Comparison of ENCODE assay signal across 8 cellular contexts in genomic region chr11:129894281-129895125, GRCh38. TPM values are rescaled to one million over a fixed set of nuclear protein-coding genes. Genes with fewer than 3 reads are reported as not detected.
A peak's percentile ranks its signal among the peaks of the same experiment; 100 is the strongest.
DNase-seq lines count a peak whose midpoint lies in the region; ATAC-seq and TF ChIP-seq lines count a peak whose summit lies in the region.

No MANE protein-coding gene starts in this region.

- ATAC-seq in GM19324 (IDR thresholded peaks at IDR 0.05; ENCODE audit: low FRiP score, unreplicated experiment): peak; percentile 19
- peak; percentile 2 for ATAC-seq in activated naive CD8-positive, alpha-beta T cell treated with anti-CD3 and anti-CD28 coated beads, Interleukin-2, amount 50 U/mL, for 24 hours

- peaks cover 26% of the 10 kb centered on the region for H3K36me3 Mint-ChIP-seq in activated naive CD8-positive, alpha-beta T cell treated with anti-CD3 and anti-CD28 coated beads, Interleukin-2, amount 50 U/mL, for 24 hours (ENCODE audit: low read depth)

- DNase-seq in BE2C (no peak), KBM-7 (peak; percentile 44), NCI-H1048 (lab: John Stamatoyannopoulos, UW) (no peak)
- peak; percentile 7 for DNase-seq in activated naive CD8-positive, alpha-beta T cell treated with anti-CD3 and anti-CD28 coated beads, Interleukin-2, amount 50 U/mL, for 24 hours
- DNase-seq in activated CD8-positive, alpha-beta memory T cell treated with anti-CD3 and anti-CD28 coated beads, Interleukin-2, amount 50 U/mL, for 4 hours: no peak

- H3K9me3 Mint-ChIP-seq in activated naive CD8-positive, alpha-beta T cell treated with anti-CD3 and anti-CD28 coated beads, Interleukin-2, amount 50 U/mL, for 24 hours: no peaks in the 10 kb centered on the region

- TF ChIP-seq CTCF in BE2C (IDR thresholded peaks at IDR 0.05; ENCODE audit: low read depth, low read length): no peak

- H3K4me1 ChIP-seq in BE2C: peaks cover 8% of the 10 kb centered on the region

- in situ Hi-C loops in KBM-7 (cut with MboI; ENCODE audit: low pct_unique_long_range_greater_than_20kb, low sequenced_read_pairs): no loop called here

- H3K36me3 ChIP-seq in BE2C: peaks cover 30% of the 10 kb centered on the region

- peak overlapping the region; percentile 87 for H3K4me3 Mint-ChIP-seq in activated naive CD8-positive, alpha-beta T cell treated with anti-CD3 and anti-CD28 coated beads, Interleukin-2, amount 50 U/mL, for 24 hours

- H3K27me3 ChIP-seq in BE2C: no peaks in the 10 kb centered on the region

- peak overlapping the region; percentile 74 to 95 (median 89) for H3K27ac ChIP-seq in skin epidermis

- H3K4me3 ChIP-seq in BE2C (ENCODE audit: low read depth, low read length) (peak overlapping the region; percentile 94), iPS-11a (ENCODE audit: low read depth, low read length) (peak overlapping the region; percentile 81), skin epidermis (peak overlapping the region; percentile 73 to 99 (median 85))

- no peaks in the 10 kb centered on the region for H3K9me3 ChIP-seq in BE2C

- peaks cover 35% of the 10 kb centered on the region for H3K4me1 Mint-ChIP-seq in activated naive CD8-positive, alpha-beta T cell treated with anti-CD3 and anti-CD28 coated beads, Interleukin-2, amount 50 U/mL, for 24 hours

- no peaks in the 10 kb centered on the region for H3K27me3 Mint-ChIP-seq in activated naive CD8-positive, alpha-beta T cell treated with anti-CD3 and anti-CD28 coated beads, Interleukin-2, amount 50 U/mL, for 24 hours

- peak overlapping the region; percentile 70 for H3K27ac Mint-ChIP-seq in activated naive CD8-positive, alpha-beta T cell treated with anti-CD3 and anti-CD28 coated beads, Interleukin-2, amount 50 U/mL, for 24 hours

RNA-seq across cellular contexts. Expression of gene NFRKB, which starts 0.9 kb away (rescaled TPM):
- 16.5 TPM for polyA plus RNA-seq in BE2C (2012; ENCODE audit: insufficient read depth, insufficient read length, low read depth)

Comparison
In these comparisons a context has a peak if more than half of its experiments do, and no peak if none do; other contexts are left out.
1. DNase-seq: peak in KBM-7 (single experiment) and activated naive CD8-positive, alpha-beta T cell treated with anti-CD3 and anti-CD28 coated beads, Interleukin-2, amount 50 U/mL, for 24 hours (single experiment); none in BE2C (single experiment), activated CD8-positive, alpha-beta memory T cell treated with anti-CD3 and anti-CD28 coated beads, Interleukin-2, amount 50 U/mL, for 4 hours (single experiment) and NCI-H1048 (single experiment).
2. Peak in every context shown above with its lines, with median percentiles within 50 percentile points of each other: H3K4me3 ChIP-seq.